In genomic region chr5:169213479-169213878, GRCh38 we compare ENCODE assay signal across 34 cellular contexts.
DNase-seq lines count a peak whose midpoint lies in the region; ATAC-seq, FAIRE-seq and TF ChIP-seq lines count a peak whose summit lies in the region.
"Had no signal": no experiment of that assay in that cellular context is flagged by ENCODE, and none has a peak within 500 bp of the region (broad histone marks: within the 10 kb centered on the region; RNA-seq: fewer than 3 reads in every experiment).

No MANE protein-coding gene starts in this region.

- H3K4me2 ChIP-seq in A549, result peak overlapping the region; percentile 30; the same call in 2 of the 3 replicates
- H3K4me2 ChIP-seq: BLaER1 had no signal

- no peak overlapping the region for H3K4me3 ChIP-seq in A549
- no peak overlapping the region for H3K4me3 ChIP-seq in fibroblast of the aortic adventitia (ENCODE audit: low read depth, low read length)
- H3K4me3 ChIP-seq in ascending aorta, result no peak overlapping the region
- H3K4me3 ChIP-seq: BLaER1, coronary artery, gastrocnemius medialis, right lobe of liver, thoracic aorta had no signal

- no peaks in the 10 kb centered on the region for H3K36me3 ChIP-seq in ascending aorta
- H3K36me3 ChIP-seq: BLaER1, gastrocnemius medialis, right lobe of liver, thoracic aorta had no signal

- peaks cover 2 to 8% (median 6%) of the 10 kb centered on the region in 3 donors for H3K9me3 Mint-ChIP-seq in T-cell

- H3K4me1 ChIP-seq in A549, result peaks cover 20% of the 10 kb centered on the region
- H3K4me1 ChIP-seq in ascending aorta, result no peaks in the 10 kb centered on the region
- H3K4me1 ChIP-seq: BLaER1, gastrocnemius medialis, right lobe of liver had no signal

- POLR2A ChIA-PET in A549 (lab: Yijun Ruan, JAX), result no interaction called here
- POLR2A ChIA-PET in T-cell (lab: Charles Lee), result no interaction called here

- CTCF ChIA-PET in A549 (lab: Yijun Ruan, JAX), result interaction anchor here (0.7 kb wide), 1 partner anchor 226 kb away, joined by 3 read pairs; no protein-coding TSS in a partner anchor
- CTCF ChIA-PET in T-cell (lab: Charles Lee), result no interaction called here

- H3K36me3 Mint-ChIP-seq in T-cell, result no peaks in the 10 kb centered on the region
- H3K36me3 Mint-ChIP-seq: activated CD8-positive, alpha-beta memory T cell treated with anti-CD3 and anti-CD28 coated beads, Interleukin-2, amount 10 ng/mL, durations not matched to agents 7 days and 5 days; stimulated activated memory B cell treated with anti-CD40 and anti-IgM and Interleukin-4, amounts not matched to agents 10 μg/mL and 1 μg/mL and 100 μg/mL, for 72 hours had no signal

- TF ChIP-seq POLR2A in A549 (IDR thresholded peaks at IDR 0.05; ENCODE audit: low read length), result no peak

- no peak overlapping the region for H3K27ac Mint-ChIP-seq in T-cell
- H3K27ac Mint-ChIP-seq: activated CD8-positive, alpha-beta memory T cell treated with anti-CD3 and anti-CD28 coated beads, Interleukin-2, amount 10 ng/mL, durations not matched to agents 7 days and 5 days; progenitor cell of endocrine pancreas; stimulated activated memory B cell treated with anti-CD40 and anti-IgM and Interleukin-4, amounts not matched to agents 10 μg/mL and 1 μg/mL and 100 μg/mL, for 72 hours had no signal

- ATAC-seq in A549 (peak in 1 of 2 experiments; percentile 45; a peak in 3 of 6 replicates), SK-N-SH treated with all-trans-retinoic acid at 6 μM for 48 hours (peak; percentile 81), T-cell (replicated peaks in 1 of 4) (no peak)
- ATAC-seq: activated CD8-positive, alpha-beta memory T cell treated with anti-CD3 and anti-CD28 coated beads, Interleukin-2, amount 10 ng/mL, durations not matched to agents 7 days and 5 days; gastrocnemius medialis; HepG2; PC-3; right lobe of liver; stimulated activated memory B cell treated with anti-CD40 and anti-IgM and Interleukin-4, amounts not matched to agents 10 μg/mL and 1 μg/mL and 100 μg/mL, for 72 hours had no signal

- H3K9me3 ChIP-seq in A549, result no peaks in the 10 kb centered on the region
- no peaks in the 10 kb centered on the region for H3K9me3 ChIP-seq in ascending aorta
- H3K9me3 ChIP-seq: BLaER1, gastrocnemius medialis, right lobe of liver, thoracic aorta had no signal

- DNase-seq in A549 (ENCODE audit: low read depth in 1 of 2, low spot score in 1 of 2) (no peak), EL (peak; percentile 28), fibroblast of the aortic adventitia (ENCODE audit: low read depth) (peak; percentile 23), T-cell (no peak), ascending aorta (ENCODE audit: low spot score in 2 of 2) (no peak), NCI-H2227 treated with DMSO at 0.1 percent for 48 hours (lab: John Stamatoyannopoulos, UW) (no peak), D721Med (ENCODE audit: insufficient read length, low spot score) (no peak)
- DNase-seq: activated CD4-positive, alpha-beta T cell treated with anti-CD3 and anti-CD28 coated beads, Interleukin-2, amount 50 U/mL, for 1 hour; activated CD8-positive, alpha-beta memory T cell treated with anti-CD3 and anti-CD28 coated beads, Interleukin-2, amount 10 ng/mL, durations not matched to agents 7 days and 5 days; activated naive CD4-positive, alpha-beta T cell; activated T-cell treated with anti-CD3 and anti-CD28 coated beads, Interleukin-2, amount 50 U/mL, for 48 hours; amniotic stem cell; DMS79; effector memory CD4-positive, alpha-beta T cell; erythroblast; gastrocnemius medialis; Karpas-422; left cardiac atrium; NCI-H1048; NCI-H1694; NCI-H524; PC-3; right lobe of liver; Right ventricle myocardium superior; stimulated activated CD4-positive, alpha-beta T cell treated with anti-CD3 and anti-CD28 coated beads, Interleukin-4, amount 100 ng/mL, for 4 hours; T-helper 9 cell had no signal

- no peak for TF ChIP-seq EP300 in A549 (IDR thresholded peaks at IDR 0.05)

- no peak for TF ChIP-seq CTCF in A549 (IDR thresholded peaks at IDR 0.05)
- TF ChIP-seq CTCF in fibroblast of the aortic adventitia (IDR thresholded peaks at IDR 0.05; ENCODE audit: insufficient read depth, low read length), result no peak
- TF ChIP-seq CTCF in ascending aorta (IDR thresholded peaks at IDR 0.05), result no peak
- TF ChIP-seq CTCF in D721Med (IDR thresholded peaks at IDR 0.05; ENCODE audit: insufficient read depth, missing control alignments), result no peak

- no peak for TF ChIP-seq RAD21 in A549 (conservative IDR thresholded peaks at IDR 0.05 in 1 of 2, IDR thresholded peaks at IDR 0.05 in 1 of 2)

- H3K27ac ChIP-seq in A549, result no peak overlapping the region
- H3K27ac ChIP-seq in ascending aorta, result no peak overlapping the region
- H3K27ac ChIP-seq: BLaER1, coronary artery, gastrocnemius medialis, right lobe of liver, thoracic aorta had no signal

- H3K27me3 Mint-ChIP-seq in T-cell, result peaks cover 3 to 4% of the 10 kb centered on the region in 2 donors
- H3K27me3 Mint-ChIP-seq: activated CD8-positive, alpha-beta memory T cell treated with anti-CD3 and anti-CD28 coated beads, Interleukin-2, amount 10 ng/mL, durations not matched to agents 7 days and 5 days; stimulated activated memory B cell treated with anti-CD40 and anti-IgM and Interleukin-4, amounts not matched to agents 10 μg/mL and 1 μg/mL and 100 μg/mL, for 72 hours had no signal

- H3K4me1 Mint-ChIP-seq in T-cell, result no peaks in the 10 kb centered on the region
- H3K4me1 Mint-ChIP-seq: activated CD8-positive, alpha-beta memory T cell treated with anti-CD3 and anti-CD28 coated beads, Interleukin-2, amount 10 ng/mL, durations not matched to agents 7 days and 5 days; stimulated activated memory B cell treated with anti-CD40 and anti-IgM and Interleukin-4, amounts not matched to agents 10 μg/mL and 1 μg/mL and 100 μg/mL, for 72 hours had no signal

- FAIRE-seq in A549 (lab: Jason Lieb, UNC), result no peak
- FAIRE-seq in D721Med (lab: Jason Lieb, UNC), result no peak
- FAIRE-seq: HepG2, urothelium cell line had no signal

- H3K27me3 ChIP-seq in ascending aorta, result no peaks in the 10 kb centered on the region
- H3K27me3 ChIP-seq: BLaER1, gastrocnemius medialis, right lobe of liver had no signal

- intact Hi-C loops in ascending aorta (cut with DNase I), result no loop called here

- H3K4me3 Mint-ChIP-seq in T-cell, result no peak overlapping the region
- H3K4me3 Mint-ChIP-seq: activated CD8-positive, alpha-beta memory T cell treated with anti-CD3 and anti-CD28 coated beads, Interleukin-2, amount 10 ng/mL, durations not matched to agents 7 days and 5 days; stimulated activated memory B cell treated with anti-CD40 and anti-IgM and Interleukin-4, amounts not matched to agents 10 μg/mL and 1 μg/mL and 100 μg/mL, for 72 hours had no signal

TF ChIP-seq in A549, 52 proteins besides CTCF, POLR2A, EP300 and RAD21:
- TF ChIP-seq ZNF302 (CRISPR knock-in tag; IDR thresholded peaks at IDR 0.05), result no peak
- TF ChIP-seq HOXB5 (CRISPR knock-in tag; IDR thresholded peaks at IDR 0.05), result no peak
- no peak for TF ChIP-seq GATA3 (IDR thresholded peaks at IDR 0.05; ENCODE audit: borderline replicate concordance)
- TF ChIP-seq EHF (CRISPR knock-in tag; IDR thresholded peaks at IDR 0.05), result no peak
- no peak for TF ChIP-seq BHLHE40 (IDR thresholded peaks at IDR 0.05; ENCODE audit: low read depth, low read length)
- TF ChIP-seq PBX3 (IDR thresholded peaks at IDR 0.05), result no peak
- no peak for TF ChIP-seq ZSCAN20 (CRISPR knock-in tag; IDR thresholded peaks at IDR 0.05)
- no peak for TF ChIP-seq RCOR1 (IDR thresholded peaks at IDR 0.05; ENCODE audit: low read depth, low read length)
- no peak for TF ChIP-seq RNF2 (IDR thresholded peaks at IDR 0.05; ENCODE audit: borderline replicate concordance, low read depth)
- TF ChIP-seq TFCP2L1 (CRISPR knock-in tag; IDR thresholded peaks at IDR 0.05), result no peak

TF ChIP-seq in SK-N-SH treated with all-trans-retinoic acid at 6 μM for 48 hours, 23 proteins besides CTCF, POLR2A, EP300 and RAD21:
- TF ChIP-seq TCF4 (CRISPR knock-in tag; IDR thresholded peaks at IDR 0.05; ENCODE audit: borderline replicate concordance), result no peak
- TF ChIP-seq BACH2 (CRISPR knock-in tag; IDR thresholded peaks at IDR 0.05; ENCODE audit: borderline replicate concordance), result no peak
- TF ChIP-seq PPARA (CRISPR knock-in tag; IDR thresholded peaks at IDR 0.05; ENCODE audit: borderline replicate concordance), result no peak
- TF ChIP-seq ISL1 (CRISPR knock-in tag; IDR thresholded peaks at IDR 0.05), result no peak
- no peak for TF ChIP-seq CSRNP3 (CRISPR knock-in tag; IDR thresholded peaks at IDR 0.05)
- TF ChIP-seq ZFP3 (CRISPR knock-in tag; IDR thresholded peaks at IDR 0.05), result no peak

Comparison
In these comparisons a context has a peak if more than half of its experiments do, and no peak if none do; other contexts are left out.
1. DNase-seq: peak in EL (single experiment) and fibroblast of the aortic adventitia (single experiment); none in A549 (0 of 2), T-cell (0 of 34), ascending aorta (0 of 2), NCI-H2227 treated with DMSO at 0.1 percent for 48 hours (single experiment) and D721Med (single experiment).